6 cellular contexts compared by ENCODE assay signal in the genomic region with DNA sequence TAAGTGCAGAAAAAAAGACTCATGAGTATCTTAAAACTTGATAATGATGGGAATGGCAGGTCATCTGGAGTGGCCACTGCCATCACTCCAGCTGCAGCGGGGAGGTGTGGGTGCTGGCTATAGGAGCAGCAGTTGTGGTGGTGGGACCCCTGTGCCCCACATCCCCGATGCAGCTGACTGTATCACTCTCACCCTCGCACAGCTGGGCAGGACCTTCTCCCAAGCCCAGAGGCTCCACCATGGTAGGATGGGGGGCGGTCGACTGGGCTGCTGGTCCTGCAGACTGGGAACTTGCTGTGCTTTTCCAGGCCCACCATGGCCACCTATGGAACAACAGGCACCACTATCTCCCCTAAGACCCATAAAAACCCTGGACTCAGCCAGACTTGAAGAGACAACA.
"Had no signal": no experiment of that assay in that cellular context is flagged by ENCODE, and none has a peak within 500 bp of the region (broad histone marks: within the 10 kb centered on the region; RNA-seq: fewer than 3 reads in every experiment).

No MANE protein-coding gene starts in this region.

- H3K9ac ChIP-seq: GM23248 had no signal

- DNase-seq: GM23248, GOT3, H7, HCEC 1CT, KBM-7 had no signal

- H3K4me1 Mint-ChIP-seq: IgD-negative memory B cell had no signal

- H3K27ac ChIP-seq: GM23248 had no signal

- H3K27me3 Mint-ChIP-seq: IgD-negative memory B cell had no signal

- H2AFZ ChIP-seq: GM23248 had no signal

- H3K4me3 ChIP-seq: GM23248 had no signal

- H3K36me3 Mint-ChIP-seq: IgD-negative memory B cell had no signal

- H3K4me3 Mint-ChIP-seq: IgD-negative memory B cell had no signal
